14 cellular contexts compared by ENCODE assay signal in genomic region chr11:57651408-57651807, GRCh38.
"Had no signal": no experiment of that assay in that cellular context is flagged by ENCODE, and none has a peak within 500 bp of the region (broad histone marks: within the 10 kb centered on the region; RNA-seq: fewer than 3 reads in every experiment).

No MANE protein-coding gene starts in this region.

- H3K9me3 Mint-ChIP-seq: memory B cell, mesothelial cell of epicardium had no signal

- H3K27ac ChIP-seq: esophagus muscularis mucosa, gastrocnemius medialis, left lung, lower lobe of right lung, right atrium auricular region had no signal

- H3K4me3 ChIP-seq: esophagus muscularis mucosa, gastrocnemius medialis, left lung, lower lobe of right lung, right atrium auricular region, smooth muscle cell had no signal

- H3K36me3 Mint-ChIP-seq: memory B cell, mesothelial cell of epicardium had no signal

- H3K9me3 ChIP-seq: esophagus muscularis mucosa, gastrocnemius medialis, left lung, lower lobe of right lung, right atrium auricular region had no signal

- ATAC-seq: gastrocnemius medialis, left lung, lower lobe of right lung had no signal

- H3K27ac Mint-ChIP-seq: memory B cell, mesothelial cell of epicardium had no signal

- H3K4me3 Mint-ChIP-seq: memory B cell, mesothelial cell of epicardium had no signal

- DNase-seq: cortex of kidney; dorsolateral prefrontal cortex; effector CD8-positive, alpha-beta T cell; gastrocnemius medialis; left lung; lower lobe of right lung; posterior cingulate gyrus; stimulated activated CD4-positive, alpha-beta T cell treated with anti-CD3 and anti-CD28 coated beads, Interleukin-2, amount 100 ng/mL, for 48 hours; stimulated activated naive CD4-positive, alpha-beta T cell treated with Interleukin-2 at 50 U/mL for 16 hours had no signal

- H3K36me3 ChIP-seq: esophagus muscularis mucosa, gastrocnemius medialis, left lung, lower lobe of right lung, right atrium auricular region had no signal
